In the genomic region with DNA sequence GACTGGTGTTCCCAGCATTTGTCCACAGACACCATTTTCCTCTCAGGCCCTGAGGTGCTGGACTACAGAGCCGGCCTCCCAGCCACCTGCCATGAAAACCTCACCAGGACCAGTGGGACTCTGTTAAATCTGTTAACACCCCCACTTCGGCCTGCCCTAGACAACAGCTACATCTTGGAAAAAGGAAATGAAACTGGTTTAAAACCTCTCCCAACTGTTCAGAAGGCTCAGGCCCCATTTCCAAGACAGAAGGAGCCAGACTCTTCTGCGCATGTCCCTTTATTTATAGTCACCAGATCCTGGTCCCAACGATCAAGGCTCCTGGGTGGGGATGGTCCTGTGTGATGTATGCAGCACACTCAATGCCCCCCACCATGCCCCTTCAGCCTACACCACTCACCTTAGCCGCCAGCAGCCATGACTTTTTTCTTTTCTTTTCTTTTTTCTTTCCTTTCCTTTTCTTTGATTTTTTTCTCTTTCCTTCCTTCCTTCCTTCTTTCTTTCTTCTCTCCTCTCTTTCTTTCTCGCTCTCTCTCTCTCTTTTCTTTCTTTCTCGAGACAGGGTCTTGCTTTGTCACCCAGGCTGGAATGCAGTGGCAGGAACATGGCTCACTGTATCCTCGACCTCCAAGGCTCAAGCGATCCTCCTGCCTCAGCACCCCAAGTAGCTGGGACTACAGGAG, we compare ENCODE assay signal across 2 cellular contexts.
TF ChIP-seq lines count a peak whose summit lies in the region.

No MANE protein-coding gene starts in this region.

TF ChIP-seq in SK-N-SH, 30 proteins besides CTCF, POLR2A, EP300 and RAD21 (continued from another document):
- no peak for TF ChIP-seq EZH2phosphoT487 (IDR thresholded peaks at IDR 0.05; ENCODE audit: borderline replicate concordance, low read depth)
TF ChIP-seq in SK-N-SH: peak in this region for 0.

TF ChIP-seq in SK-N-SH treated with all-trans-retinoic acid at 6 μM for 48 hours, 23 proteins besides CTCF, POLR2A, EP300 and RAD21 (continued from another document):
- no peak for TF ChIP-seq BACH2 (CRISPR knock-in tag; IDR thresholded peaks at IDR 0.05; ENCODE audit: borderline replicate concordance)
- TF ChIP-seq ZNF70 (CRISPR knock-in tag; IDR thresholded peaks at IDR 0.05) = no peak
- TF ChIP-seq ESRRG (CRISPR knock-in tag; IDR thresholded peaks at IDR 0.05) = no peak
- no peak for TF ChIP-seq TOX (CRISPR knock-in tag; IDR thresholded peaks at IDR 0.05; ENCODE audit: borderline replicate concordance)
- TF ChIP-seq RARB (CRISPR knock-in tag; IDR thresholded peaks at IDR 0.05) = no peak
- TF ChIP-seq ZC3H10 (CRISPR knock-in tag; IDR thresholded peaks at IDR 0.05) = no peak
- TF ChIP-seq, protein P1, sequence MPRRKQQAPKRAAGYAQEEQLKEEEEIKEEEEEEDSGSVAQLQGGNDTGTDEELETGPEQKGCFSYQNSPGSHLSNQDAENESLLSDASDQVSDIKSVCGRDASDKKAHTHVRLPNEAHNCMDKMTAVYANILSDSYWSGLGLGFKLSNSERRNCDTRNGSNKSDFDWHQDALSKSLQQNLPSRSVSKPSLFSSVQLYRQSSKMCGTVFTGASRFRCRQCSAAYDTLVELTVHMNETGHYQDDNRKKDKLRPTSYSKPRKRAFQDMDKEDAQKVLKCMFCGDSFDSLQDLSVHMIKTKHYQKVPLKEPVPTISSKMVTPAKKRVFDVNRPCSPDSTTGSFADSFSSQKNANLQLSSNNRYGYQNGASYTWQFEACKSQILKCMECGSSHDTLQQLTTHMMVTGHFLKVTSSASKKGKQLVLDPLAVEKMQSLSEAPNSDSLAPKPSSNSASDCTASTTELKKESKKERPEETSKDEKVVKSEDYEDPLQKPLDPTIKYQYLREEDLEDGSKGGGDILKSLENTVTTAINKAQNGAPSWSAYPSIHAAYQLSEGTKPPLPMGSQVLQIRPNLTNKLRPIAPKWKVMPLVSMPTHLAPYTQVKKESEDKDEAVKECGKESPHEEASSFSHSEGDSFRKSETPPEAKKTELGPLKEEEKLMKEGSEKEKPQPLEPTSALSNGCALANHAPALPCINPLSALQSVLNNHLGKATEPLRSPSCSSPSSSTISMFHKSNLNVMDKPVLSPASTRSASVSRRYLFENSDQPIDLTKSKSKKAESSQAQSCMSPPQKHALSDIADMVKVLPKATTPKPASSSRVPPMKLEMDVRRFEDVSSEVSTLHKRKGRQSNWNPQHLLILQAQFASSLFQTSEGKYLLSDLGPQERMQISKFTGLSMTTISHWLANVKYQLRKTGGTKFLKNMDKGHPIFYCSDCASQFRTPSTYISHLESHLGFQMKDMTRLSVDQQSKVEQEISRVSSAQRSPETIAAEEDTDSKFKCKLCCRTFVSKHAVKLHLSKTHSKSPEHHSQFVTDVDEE (CRISPR knock-in tag; IDR thresholded peaks at IDR 0.05) = no peak
